In genomic region chr1:12053752-12054548, GRCh38 we compare ENCODE assay signal across 1 cellular context.
TF ChIP-seq lines count a peak whose summit lies in the region.

No MANE protein-coding gene starts in this region.

TF ChIP-seq in HepG2, 621 proteins besides CTCF, POLR2A, EP300 and RAD21:
- TF ChIP-seq ESRRA (CRISPR knock-in tag; IDR thresholded peaks at IDR 0.05; ENCODE audit: low read depth) (no peak), ZNF383 (CRISPR knock-in tag; IDR thresholded peaks at IDR 0.05; ENCODE audit: borderline replicate concordance) (no peak)
